Comparison of ENCODE assay signal across 1 cellular context in genomic region chr22:19986410-19987341, GRCh38.
A peak's percentile ranks its signal among the peaks of the same experiment; 100 is the strongest.
TF ChIP-seq lines count a peak whose summit lies in the region.

No MANE protein-coding gene starts in this region.

TF ChIP-seq in HepG2, 621 proteins besides CTCF, POLR2A, EP300 and RAD21 (continued from another document and continues in another):
- peak; percentile 38 for TF ChIP-seq RBM39 (IDR thresholded peaks at IDR 0.05; ENCODE audit: low read depth, low read length, poor library complexity, severe bottlenecking)
- peak; percentile 71 for TF ChIP-seq ZNF687 (CRISPR knock-in tag; IDR thresholded peaks at IDR 0.05)
- 0 out of 2 replicates have a peak, but pooled peaks have one; percentile 31 for TF ChIP-seq IRF9 (CRISPR knock-in tag; IDR thresholded peaks at IDR 0.05; ENCODE audit: borderline replicate concordance)
- TF ChIP-seq KLF11 (CRISPR knock-in tag; IDR thresholded peaks at IDR 0.05) = no peak
- no peak for TF ChIP-seq HOXA7 (CRISPR knock-in tag; IDR thresholded peaks at IDR 0.05)
- TF ChIP-seq ZNF274 (CRISPR knock-in tag; IDR thresholded peaks at IDR 0.05) = no peak
- no peak for TF ChIP-seq NFKBIZ (CRISPR knock-in tag; IDR thresholded peaks at IDR 0.05)
- TF ChIP-seq DRAP1 (CRISPR knock-in tag; IDR thresholded peaks at IDR 0.05) = no peak
- TF ChIP-seq RFXAP (CRISPR knock-in tag; IDR thresholded peaks at IDR 0.05; ENCODE audit: borderline replicate concordance) = no peak
- TF ChIP-seq ZNF329 (CRISPR knock-in tag; IDR thresholded peaks at IDR 0.05; ENCODE audit: low read depth) = no peak
- peak; percentile 52 for TF ChIP-seq SP4 (CRISPR knock-in tag; IDR thresholded peaks at IDR 0.05)
- TF ChIP-seq SOX13 (IDR thresholded peaks at IDR 0.05) = no peak
- TF ChIP-seq SOX13 (CRISPR knock-in tag; conservative IDR thresholded peaks at IDR 0.05 in 1 of 2, IDR thresholded peaks at IDR 0.05 in 1 of 2) = peak in 1 of 2 experiments; percentile 4; a peak in 1 of 4 replicates
- TF ChIP-seq RERE (CRISPR knock-in tag; IDR thresholded peaks at IDR 0.05; ENCODE audit: low read depth) = no peak
- TF ChIP-seq POLR2G (IDR thresholded peaks at IDR 0.05; ENCODE audit: low read depth, low read length) = peak; percentile 45; the same call in 1 of the 2 replicates
- no peak for TF ChIP-seq ARNT (IDR thresholded peaks at IDR 0.05)
- TF ChIP-seq MLXIP (CRISPR knock-in tag; IDR thresholded peaks at IDR 0.05; ENCODE audit: borderline replicate concordance) = no peak
- TF ChIP-seq SP1 (IDR thresholded peaks at IDR 0.05) = no peak
- no peak for TF ChIP-seq SP1 (CRISPR knock-in tag; IDR thresholded peaks at IDR 0.05)
- no peak for TF ChIP-seq ZNF20 (CRISPR knock-in tag; IDR thresholded peaks at IDR 0.05)
- TF ChIP-seq ZNF776 (CRISPR knock-in tag; IDR thresholded peaks at IDR 0.05) = no peak
- TF ChIP-seq MTA1 (CRISPR knock-in tag; IDR thresholded peaks at IDR 0.05; ENCODE audit: borderline replicate concordance) = 0 out of 2 replicates have a peak, but pooled peaks have one; percentile 42
- no peak for TF ChIP-seq SMC3 (IDR thresholded peaks at IDR 0.05; ENCODE audit: low read length)
- TF ChIP-seq ZNF720 (CRISPR knock-in tag; IDR thresholded peaks at IDR 0.05) = no peak
- TF ChIP-seq SAFB2 (CRISPR knock-in tag; IDR thresholded peaks at IDR 0.05; ENCODE audit: borderline replicate concordance, low read depth) = no peak
- TF ChIP-seq ZNF570 (CRISPR knock-in tag; IDR thresholded peaks at IDR 0.05; ENCODE audit: borderline replicate concordance) = no peak
- TF ChIP-seq ZNF850 (CRISPR knock-in tag; conservative IDR thresholded peaks at IDR 0.05) = no peak
- TF ChIP-seq RELA (CRISPR knock-in tag; IDR thresholded peaks at IDR 0.05) = no peak
- TF ChIP-seq ZNF350 (CRISPR knock-in tag; IDR thresholded peaks at IDR 0.05; ENCODE audit: borderline replicate concordance, low read depth) = no peak
- no peak for TF ChIP-seq ZNF605 (CRISPR knock-in tag; IDR thresholded peaks at IDR 0.05)
- TF ChIP-seq ZNF672 (CRISPR knock-in tag; IDR thresholded peaks at IDR 0.05) = no peak
- no peak for TF ChIP-seq ZBTB25 (CRISPR knock-in tag; IDR thresholded peaks at IDR 0.05)
- TF ChIP-seq ZC3H13 (CRISPR knock-in tag; IDR thresholded peaks at IDR 0.05) = no peak
- no peak for TF ChIP-seq ZSCAN31 (CRISPR knock-in tag; IDR thresholded peaks at IDR 0.05; ENCODE audit: low read depth)
- TF ChIP-seq FOXP4 (CRISPR knock-in tag; IDR thresholded peaks at IDR 0.05) = no peak
- TF ChIP-seq RBFOX2 (IDR thresholded peaks at IDR 0.05; ENCODE audit: low read depth, low read length) = peak; percentile 75
- no peak for TF ChIP-seq PRDM4 (CRISPR knock-in tag; IDR thresholded peaks at IDR 0.05; ENCODE audit: borderline replicate concordance)
- no peak for TF ChIP-seq SKIL (CRISPR knock-in tag; IDR thresholded peaks at IDR 0.05; ENCODE audit: borderline replicate concordance)
- TF ChIP-seq IRX3 (CRISPR knock-in tag; IDR thresholded peaks at IDR 0.05; ENCODE audit: borderline replicate concordance, low read depth) = no peak
- no peak for TF ChIP-seq ZNF891 (CRISPR knock-in tag; IDR thresholded peaks at IDR 0.05)
- TF ChIP-seq ZNF879 (CRISPR knock-in tag; IDR thresholded peaks at IDR 0.05) = no peak
